1 cellular context compared by ENCODE assay signal in genomic region chr1:97603776-97604175, GRCh38.
TF ChIP-seq lines count a peak whose summit lies in the region.

No MANE protein-coding gene starts in this region.

TF ChIP-seq in liver, 16 proteins besides CTCF, POLR2A, EP300 and RAD21 (continued from another document):
- TF ChIP-seq REST (IDR thresholded peaks at IDR 0.05): no peak
